In genomic region chr13:30892966-30893365, GRCh38 we compare ENCODE assay signal across 8 cellular contexts. TPM values are rescaled to one million over a fixed set of nuclear protein-coding genes. Genes with fewer than 3 reads are reported as not detected.
DNase-seq lines count a peak whose midpoint lies in the region; ATAC-seq and TF ChIP-seq lines count a peak whose summit lies in the region.

No MANE protein-coding gene starts in this region.

- intact Hi-C loops in heart right ventricle (cut with DNase I) = loop anchor here in 1 of 10 donors (10.0 kb wide), 1 partner anchor 152 kb away; no protein-coding TSS in a partner anchor

- no peaks in the 10 kb centered on the region for H3K36me3 ChIP-seq in heart right ventricle
- H3K36me3 ChIP-seq in effector memory CD4-positive, alpha-beta T cell (ENCODE audit: control insufficient read depth, insufficient read depth, low read length) = no peaks in the 10 kb centered on the region

- H3K9me3 ChIP-seq in heart right ventricle = peaks cover 0 to 13% (median 0%) of the 10 kb centered on the region in 11 donors
- no peaks in the 10 kb centered on the region for H3K9me3 ChIP-seq in effector memory CD4-positive, alpha-beta T cell (ENCODE audit: control insufficient read depth, low read length)

- DNase-seq in stimulated activated CD4-positive, alpha-beta T cell treated with anti-CD3 and anti-CD28 coated beads, Interleukin-15, amount 100 ng/mL, for 24 hours = peak; percentile 32
- no peak for DNase-seq in stimulated activated CD4-positive, alpha-beta T cell treated with anti-CD3 and anti-CD28 coated beads, Interleukin-12 subunit alpha, Interleukin-12 subunit beta, amount 100 ng/mL, for 4 hours
- DNase-seq in SW480 (ENCODE audit: low spot score) (peak; percentile 20), heart right ventricle (peak in 1 of 2 donors; percentile 57), C1 segment of cervical spinal cord (lab: John Stamatoyannopoulos, UW) (no peak), GM19240 (ENCODE audit: insufficient read length, low spot score) (no peak)
- no peak for DNase-seq in effector memory CD4-positive, alpha-beta T cell

- H3K4me1 ChIP-seq in heart right ventricle = peaks cover 0 to 14% (median 0%) of the 10 kb centered on the region in 9 donors
- no peaks in the 10 kb centered on the region for H3K4me1 ChIP-seq in effector memory CD4-positive, alpha-beta T cell (ENCODE audit: control insufficient read depth, insufficient read depth, low read length, poor library complexity, severe bottlenecking)

- peaks cover 0 to 3% (median 0%) of the 10 kb centered on the region in 7 donors for H3K27me3 ChIP-seq in heart right ventricle
- no peaks in the 10 kb centered on the region for H3K27me3 ChIP-seq in effector memory CD4-positive, alpha-beta T cell (replicated peaks; ENCODE audit: control insufficient read depth, insufficient read depth, low read length, poor library complexity, severe bottlenecking)

- peak in 6 of 9 donors; percentile 31 to 49 (median 35) for TF ChIP-seq CTCF in heart right ventricle (IDR thresholded peaks at IDR 0.05)

- ATAC-seq in heart right ventricle (peak in 6 of 8 donors; percentile 20 to 86 (median 36)), HG02571 (IDR thresholded peaks at IDR 0.05; ENCODE audit: unreplicated experiment) (no peak)

- no peak overlapping the region for H3K4me3 ChIP-seq in heart right ventricle
- H3K4me3 ChIP-seq in effector memory CD4-positive, alpha-beta T cell (ENCODE audit: insufficient read depth, low read depth, low read length, poor library complexity, severe bottlenecking) = no peak overlapping the region

- H3K27ac ChIP-seq in heart right ventricle = no peak overlapping the region
- H3K27ac ChIP-seq in effector memory CD4-positive, alpha-beta T cell (ENCODE audit: insufficient read depth, low read length, poor library complexity, severe bottlenecking) = no peak overlapping the region

- WGBS in heart right ventricle, 2 donors = 28 to 34% methylated on average over 6 of the region's 6 CpGs

RNA-seq across cellular contexts. Expression of gene MEDAG, which starts 13.1 kb away (rescaled TPM):
- 10 to 100 TPM in 1 of 10 donors, 1 to 10 TPM in 9; 3.2 to 22.1 (median 5.5) TPM for total RNA-seq in heart right ventricle
- 10 to 100 TPM in 1 of 2 donors, 1 to 10 TPM in 1; 6.1 to 10.2 TPM for polyA plus RNA-seq in heart right ventricle

RNA-seq across cellular contexts. Expression of gene TEX26, which starts 39.5 kb away (rescaled TPM):
- total RNA-seq in heart right ventricle = not detected
- polyA plus RNA-seq in heart right ventricle = not detected

Comparison
In these comparisons a context has a peak if more than half of its experiments do, and no peak if none do; other contexts are left out.
1. DNase-seq: peak in stimulated activated CD4-positive, alpha-beta T cell treated with anti-CD3 and anti-CD28 coated beads, Interleukin-15, amount 100 ng/mL, for 24 hours (single experiment) and SW480 (single experiment); none in stimulated activated CD4-positive, alpha-beta T cell treated with anti-CD3 and anti-CD28 coated beads, Interleukin-12 subunit alpha, Interleukin-12 subunit beta, amount 100 ng/mL, for 4 hours (single experiment), C1 segment of cervical spinal cord (0 of 14), GM19240 (single experiment) and effector memory CD4-positive, alpha-beta T cell (0 of 3).